19 cellular contexts compared by ENCODE assay signal in the genomic region with DNA sequence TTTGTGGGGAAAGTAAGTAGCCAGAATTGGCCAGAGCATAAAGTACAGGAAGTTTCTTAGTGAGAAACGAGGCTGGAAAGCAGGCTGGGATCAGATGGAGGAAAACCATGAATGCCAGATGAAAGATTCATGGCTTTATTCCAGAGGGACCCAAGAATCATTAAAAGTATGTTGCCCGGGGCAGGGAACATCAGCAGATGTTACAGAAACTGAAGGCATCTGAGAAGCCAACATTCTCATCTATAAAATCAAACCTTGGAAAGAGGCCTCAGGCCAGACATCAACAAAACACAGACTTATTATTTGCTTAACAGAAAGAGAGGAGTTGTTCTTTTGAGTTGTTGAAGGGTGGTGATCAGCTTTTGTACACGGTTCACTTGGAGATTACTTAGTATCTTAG.
A peak's percentile ranks its signal among the peaks of the same experiment; 100 is the strongest.
DNase-seq lines count a peak whose midpoint lies in the region; ATAC-seq and TF ChIP-seq lines count a peak whose summit lies in the region.
"Had no signal": no experiment of that assay in that cellular context is flagged by ENCODE, and none has a peak within 500 bp of the region (broad histone marks: within the 10 kb centered on the region; RNA-seq: fewer than 3 reads in every experiment).

No MANE protein-coding gene starts in this region.

- no peak overlapping the region for H3K9ac ChIP-seq in GM23248
- no peak overlapping the region for H3K9ac ChIP-seq in mesenchymal stem cell (ENCODE audit: low read length)
- H3K9ac ChIP-seq in endodermal cell (ENCODE audit: extremely low read depth, low read length, poor library complexity, severe bottlenecking): no peak overlapping the region

- 3 to 8% methylated on average over 3 of the region's 3 CpGs for WGBS in GM23248 (ENCODE audit: low coverage in 1 of 2, low lambda C conversion rate in 2 of 2, missing lambda C conversion rate in 2 of 2), 2 experiments
- 83% methylated on average over 3 of the region's 3 CpGs for WGBS in mesenchymal stem cell
- WGBS in lower leg skin, 2 donors: 14 to 18% methylated on average over 3 of the region's 3 CpGs
- 91 to 92% methylated on average over 2 to 3 of the region's 3 CpGs for WGBS in endodermal cell (ENCODE audit: insufficient coverage in 1 of 2, insufficient read length in 1 of 2), 2 experiments

- H3K27me3 Mint-ChIP-seq in chondrocyte (ENCODE audit: low read depth) (no peaks in the 10 kb centered on the region), endodermal cell (ENCODE audit: insufficient read depth) (no peaks in the 10 kb centered on the region)

- intact Hi-C loops in lower leg skin (cut with DNase I; ENCODE audit: low total_unique reads): no loop called here

- TF ChIP-seq CTCF in AG09309 (IDR thresholded peaks at IDR 0.05; ENCODE audit: control insufficient read depth, insufficient read depth, low read depth, low read length, missing control alignments) (no peak), chondrocyte (IDR thresholded peaks at IDR 0.05) (no peak), lower leg skin (IDR thresholded peaks at IDR 0.05) (no peak), endodermal cell (conservative IDR thresholded peaks at IDR 0.05) (no peak)

- ATAC-seq in GM21737 (IDR thresholded peaks at IDR 0.05; ENCODE audit: unreplicated experiment): no peak
- ATAC-seq: gastroesophageal sphincter, GM12878, left colon had no signal

- in situ Hi-C loops in GM23248 (cut with MboI): no loop called here

- H3K27ac ChIP-seq in GM23248 (no peak overlapping the region), mesenchymal stem cell (ENCODE audit: low read length, poor library complexity, severe bottlenecking) (no peak overlapping the region), endodermal cell (ENCODE audit: low read depth, low read length) (no peak overlapping the region)
- H3K27ac ChIP-seq: gastroesophageal sphincter, prostate gland had no signal

- peak; percentile 77 for DNase-seq in AG09309 (ENCODE audit: low read depth)
- peak; percentile 35 for DNase-seq in GM23248
- DNase-seq in chondrocyte (ENCODE audit: low spot score): no peak
- no peak for DNase-seq in mesenchymal stem cell
- no peak for DNase-seq in lower leg skin (ENCODE audit: low spot score in 2 of 2)
- DNase-seq in DMS53 (lab: John Stamatoyannopoulos, UW): no peak
- no peak for DNase-seq in endodermal cell
- DNase-seq: activated CD4-positive, alpha-beta T cell treated with anti-CD3 and anti-CD28 coated beads, Interleukin-2, amount 50 U/mL, for 48 hours; activated naive CD4-positive, alpha-beta T cell; left colon; midbrain; NCI-H526 treated with DMSO at 0.1 percent for 48 hours; nephron progenitor cell; OCI-M1; stimulated activated CD8-positive, alpha-beta memory T cell treated with anti-CD3 and anti-CD28 coated beads, Interleukin-4, amount 100 ng/mL, for 48 hours had no signal

- peaks cover 39% of the 10 kb centered on the region for H3K4me1 ChIP-seq in GM23248 (ENCODE audit: insufficient read depth)
- H3K4me1 ChIP-seq in mesenchymal stem cell (ENCODE audit: control insufficient read depth, insufficient read depth, low read depth, low read length): peaks cover 11% of the 10 kb centered on the region
- H3K4me1 ChIP-seq in endodermal cell (ENCODE audit: control insufficient read depth, insufficient read depth, low read length): no peaks in the 10 kb centered on the region
- H3K4me1 ChIP-seq: gastroesophageal sphincter, prostate gland had no signal

- H2AFZ ChIP-seq in GM23248 (peak overlapping the region; percentile 19), mesenchymal stem cell (ENCODE audit: low read depth, low read length) (no peak overlapping the region)

- H3K14ac ChIP-seq in mesenchymal stem cell (ENCODE audit: low read length in 2 of 2): no peak overlapping the region

- no peaks in the 10 kb centered on the region for H3K79me2 ChIP-seq in GM23248 (ENCODE audit: insufficient read depth)

- H4K8ac ChIP-seq in mesenchymal stem cell (ENCODE audit: low read length): peak overlapping the region; percentile 8

- H2BK15ac ChIP-seq in mesenchymal stem cell (ENCODE audit: low read depth, poor library complexity, severe bottlenecking): no peak overlapping the region

- H3K9me3 ChIP-seq in GM23248 (ENCODE audit: low read depth) (no peaks in the 10 kb centered on the region), mesenchymal stem cell (ENCODE audit: control insufficient read depth, low read length) (no peaks in the 10 kb centered on the region), endodermal cell (ENCODE audit: control insufficient read depth, low read length) (peaks cover 13% of the 10 kb centered on the region)
- H3K9me3 ChIP-seq: gastroesophageal sphincter, prostate gland had no signal

- peak overlapping the region in 1 of 2 experiments; percentile 38 for H3K18ac ChIP-seq in mesenchymal stem cell (ENCODE audit: low read depth in 1 of 2, low read length in 2 of 2)

- no peak overlapping the region for H2AK5ac ChIP-seq in mesenchymal stem cell (ENCODE audit: low read length, severe bottlenecking)

- peaks cover 4% of the 10 kb centered on the region for H3K9me3 Mint-ChIP-seq in chondrocyte (ENCODE audit: low read depth)
- peaks cover 11% of the 10 kb centered on the region for H3K9me3 Mint-ChIP-seq in endodermal cell

- peaks cover 56% of the 10 kb centered on the region for H3K4me1 Mint-ChIP-seq in chondrocyte (ENCODE audit: low read depth)
- H3K4me1 Mint-ChIP-seq in endodermal cell: peaks cover 5% of the 10 kb centered on the region

- no peak overlapping the region for H3K4me3 ChIP-seq in AG09309 (ENCODE audit: control insufficient read depth, low read depth, low read length)
- H3K4me3 ChIP-seq in GM23248: no peak overlapping the region
- no peak overlapping the region for H3K4me3 ChIP-seq in mesenchymal stem cell (ENCODE audit: insufficient read depth in 1 of 2, low read depth in 1 of 2, low read length in 2 of 2)
- no peak overlapping the region for H3K4me3 ChIP-seq in lower leg skin (ENCODE audit: low read depth, poor library complexity, severe bottlenecking)
- no peak overlapping the region for H3K4me3 ChIP-seq in endodermal cell (ENCODE audit: low read length)
- H3K4me3 ChIP-seq: gastroesophageal sphincter, GM12878, prostate gland had no signal

- no peaks in the 10 kb centered on the region for H3K36me3 Mint-ChIP-seq in chondrocyte (ENCODE audit: low read depth)
- H3K36me3 Mint-ChIP-seq in endodermal cell (ENCODE audit: low read depth): no peaks in the 10 kb centered on the region

- peak overlapping the region in 1 of 2 experiments; percentile 42 for H2BK12ac ChIP-seq in mesenchymal stem cell (ENCODE audit: low read length in 2 of 2)

- no peak overlapping the region for H2BK5ac ChIP-seq in mesenchymal stem cell (ENCODE audit: low read depth, low read length, poor library complexity, severe bottlenecking)

- no peaks in the 10 kb centered on the region for H4K20me1 ChIP-seq in GM23248 (ENCODE audit: insufficient read depth)

- H3K4me2 ChIP-seq in GM23248 (ENCODE audit: unreplicated experiment) (no peak overlapping the region), mesenchymal stem cell (ENCODE audit: low read length, poor library complexity, severe bottlenecking) (no peak overlapping the region)

- H3K27ac Mint-ChIP-seq in chondrocyte (ENCODE audit: unreplicated experiment): peak overlapping the region; percentile 84
- no peak overlapping the region for H3K27ac Mint-ChIP-seq in endodermal cell
- H3K27ac Mint-ChIP-seq: nephron progenitor cell had no signal

- H3F3A ChIP-seq in GM23248 (ENCODE audit: insufficient read depth): peaks cover 32% of the 10 kb centered on the region

- no peaks in the 10 kb centered on the region for H3K79me1 ChIP-seq in mesenchymal stem cell (replicated peaks; ENCODE audit: low read length, poor library complexity, severe bottlenecking)

- no peak overlapping the region for H2BK120ac ChIP-seq in mesenchymal stem cell (ENCODE audit: low read depth, low read length)

- no peaks in the 10 kb centered on the region for H3K9me2 ChIP-seq in GM23248 (ENCODE audit: insufficient read depth)

- H3K23ac ChIP-seq in mesenchymal stem cell (ENCODE audit: low read length in 2 of 2): no peak overlapping the region

- TF ChIP-seq POLR2A in lower leg skin (IDR thresholded peaks at IDR 0.05): no peak

- H3K27me3 ChIP-seq in GM23248 (replicated peaks; ENCODE audit: insufficient read depth) (no peaks in the 10 kb centered on the region), mesenchymal stem cell (ENCODE audit: control insufficient read depth in 1 of 2, insufficient read depth in 1 of 2, low read length in 2 of 2) (no peaks in the 10 kb centered on the region), endodermal cell (ENCODE audit: control insufficient read depth, insufficient read depth, low read length, poor library complexity, severe bottlenecking) (no peaks in the 10 kb centered on the region)
- H3K27me3 ChIP-seq: gastroesophageal sphincter had no signal

- H3K36me3 ChIP-seq in GM23248 (ENCODE audit: low read depth) (no peaks in the 10 kb centered on the region), mesenchymal stem cell (ENCODE audit: control insufficient read depth in 1 of 2, insufficient read depth in 2 of 2, low read depth in 1 of 2, low read length in 2 of 2) (no peaks in the 10 kb centered on the region), endodermal cell (ENCODE audit: control insufficient read depth, insufficient read depth, low read length) (no peaks in the 10 kb centered on the region)
- H3K36me3 ChIP-seq: gastroesophageal sphincter, prostate gland had no signal

- H3K4me3 Mint-ChIP-seq in chondrocyte (ENCODE audit: unreplicated experiment): no peak overlapping the region
- H3K4me3 Mint-ChIP-seq in endodermal cell: no peak overlapping the region
- H3K4me3 Mint-ChIP-seq: nephron progenitor cell had no signal

- H3K4ac ChIP-seq in mesenchymal stem cell (ENCODE audit: low read depth in 1 of 2, low read length in 2 of 2): peak overlapping the region in 1 of 2 experiments; percentile 11

- no peak overlapping the region for H4K91ac ChIP-seq in mesenchymal stem cell (ENCODE audit: low read length)

Comparison
In these comparisons a context has a peak if more than half of its experiments do, and no peak if none do; other contexts are left out.
1. DNase-seq: peak in AG09309 (single experiment) and GM23248 (single experiment); none in chondrocyte (single experiment), mesenchymal stem cell (single experiment), lower leg skin (0 of 2), DMS53 (single experiment) and endodermal cell (single experiment).